Comparison of ENCODE assay signal across 22 cellular contexts in the genomic region with DNA sequence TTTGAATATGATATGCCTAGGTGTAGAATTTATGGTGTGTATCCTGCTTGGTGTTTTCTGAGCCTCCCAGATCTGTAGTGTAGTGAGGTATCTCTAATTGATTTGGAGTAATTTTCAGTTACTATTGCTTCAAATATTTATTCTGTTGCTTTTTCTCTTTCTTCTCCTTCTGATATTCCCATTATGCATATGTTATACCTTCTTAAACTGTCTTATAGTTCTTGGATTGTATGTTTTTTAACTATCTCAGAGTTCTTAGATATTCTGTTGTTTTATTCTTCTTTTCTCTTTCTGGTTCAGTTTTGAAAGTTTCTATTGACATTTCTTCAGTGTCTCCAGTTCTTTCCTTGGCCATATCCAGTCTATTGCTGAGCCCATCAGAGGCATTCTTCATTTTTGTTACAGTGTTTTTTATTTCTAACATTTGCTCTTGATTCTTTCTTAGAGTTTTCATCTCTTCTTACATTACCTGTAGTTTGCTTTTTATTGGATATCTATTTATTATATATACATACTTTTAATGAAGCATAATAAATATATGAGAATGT.
DNase-seq lines count a peak whose midpoint lies in the region; ATAC-seq, FAIRE-seq and TF ChIP-seq lines count a peak whose summit lies in the region.
"Had no signal": no experiment of that assay in that cellular context is flagged by ENCODE, and none has a peak within 500 bp of the region (broad histone marks: within the 10 kb centered on the region; RNA-seq: fewer than 3 reads in every experiment).

No MANE protein-coding gene starts in this region.

- H3K9me3 ChIP-seq in HEK293 (ENCODE audit: control insufficient read depth, insufficient read depth, low read depth, low read length) (no peaks in the 10 kb centered on the region), K562 (replicated peaks; ENCODE audit: control insufficient read depth, insufficient read depth, low read depth, low read length) (peaks cover 2% of the 10 kb centered on the region; the same call in 1 of the 2 replicates)

- TF ChIP-seq EP300 in K562 (IDR thresholded peaks at IDR 0.05; ENCODE audit: low read length) = no peak

- peaks cover 9 to 16% of the 10 kb centered on the region in 2 donors for H3K9me3 Mint-ChIP-seq in activated T-cell treated with anti-CD3 and anti-CD28 coated beads, Interleukin-2, amount 50 U/mL, for 72 hours

- no peaks in the 10 kb centered on the region for H3K9me1 ChIP-seq in K562 (ENCODE audit: control insufficient read depth, insufficient read depth, low read length)

- no peak overlapping the region for H3K9ac ChIP-seq in K562 (ENCODE audit: insufficient read depth in 1 of 2, low read depth in 2 of 2, low read length in 2 of 2)
- H3K9ac ChIP-seq: BLaER1 treated with 17β-estradiol and CSF1 and Interleukin-3, amounts not matched to agents 10 nM and 100 nM had no signal

- no peak for ATAC-seq in activated T-cell treated with anti-CD3 and anti-CD28 coated beads, Interleukin-2, amount 50 U/mL, for 72 hours (replicated peaks in 1 of 2)
- no peak for ATAC-seq in K562
- ATAC-seq: A549; CD8-positive, alpha-beta T cell; GM12878 had no signal

- no TSS peak for BruUV-seq in K562 (replicated peaks; lab: Mats Ljungman, UMichigan)

- H3K27ac Mint-ChIP-seq in activated T-cell treated with anti-CD3 and anti-CD28 coated beads, Interleukin-2, amount 50 U/mL, for 72 hours = peak overlapping the region; percentile 65
- H3K27ac Mint-ChIP-seq: B cell; CD4-positive, alpha-beta T cell; CD8-positive, alpha-beta T cell had no signal

- H3K4me3 ChIP-seq in HEK293 (ENCODE audit: low read depth, low read length) = no peak overlapping the region
- no peak overlapping the region for H3K4me3 ChIP-seq in K562
- H3K4me3 ChIP-seq: A549; BLaER1 treated with 17β-estradiol and CSF1 and Interleukin-3, amounts not matched to agents 10 nM and 100 nM; GM12878 had no signal

- in situ Hi-C loops in K562 (cut with MboI) = no loop called here

- peaks cover 17 to 22% of the 10 kb centered on the region in 2 donors for H3K36me3 Mint-ChIP-seq in activated T-cell treated with anti-CD3 and anti-CD28 coated beads, Interleukin-2, amount 50 U/mL, for 72 hours (ENCODE audit: insufficient read depth in 2 of 2)

- CTCF ChIA-PET in HEK293 (lab: Yijun Ruan, JAX) (no interaction called here), K562 (lab: Yijun Ruan, JAX; ENCODE audit: low intra/inter-chr PET ratio) (no interaction called here)

- H3K4me2 ChIP-seq in K562 (ENCODE audit: insufficient read depth, low read length) = no peak overlapping the region
- H3K4me2 ChIP-seq: A549; BLaER1 treated with 17β-estradiol and CSF1 and Interleukin-3, amounts not matched to agents 10 nM and 100 nM had no signal

- no peaks in the 10 kb centered on the region for H3K27me3 ChIP-seq in K562 (ENCODE audit: control insufficient read depth in 2 of 2, insufficient read depth in 2 of 2, low read length in 2 of 2)
- H3K27me3 ChIP-seq: BLaER1 treated with 17β-estradiol and CSF1 and Interleukin-3, amounts not matched to agents 10 nM and 100 nM had no signal

- H3K4me1 Mint-ChIP-seq in activated T-cell treated with anti-CD3 and anti-CD28 coated beads, Interleukin-2, amount 50 U/mL, for 72 hours (ENCODE audit: low read depth) = no peaks in the 10 kb centered on the region
- H3K4me1 Mint-ChIP-seq: B cell had no signal

- no peaks in the 10 kb centered on the region for H3K36me3 ChIP-seq in HEK293 (ENCODE audit: control insufficient read depth in 2 of 2, insufficient read depth in 1 of 2, low read length in 2 of 2)
- no peaks in the 10 kb centered on the region for H3K36me3 ChIP-seq in K562 (ENCODE audit: control insufficient read depth, insufficient read depth, low read length)

- no peaks in the 10 kb centered on the region for H4K20me1 ChIP-seq in K562 (replicated peaks; ENCODE audit: control insufficient read depth, insufficient read depth, low read length)
- H4K20me1 ChIP-seq: BLaER1 treated with 17β-estradiol and CSF1 and Interleukin-3, amounts not matched to agents 10 nM and 100 nM had no signal

- H3K79me2 ChIP-seq in K562 (ENCODE audit: control insufficient read depth, insufficient read depth, low read length) = no peaks in the 10 kb centered on the region

- no peaks in the 10 kb centered on the region for H3K4me1 ChIP-seq in HEK293 (ENCODE audit: control insufficient read depth, insufficient read depth, low read length)
- no peaks in the 10 kb centered on the region for H3K4me1 ChIP-seq in K562 (replicated peaks in 1 of 2; ENCODE audit: control insufficient read depth in 2 of 2, insufficient read depth in 2 of 2, low read length in 2 of 2)
- H3K4me1 ChIP-seq: A549; BLaER1 treated with 17β-estradiol and CSF1 and Interleukin-3, amounts not matched to agents 10 nM and 100 nM; Caco-2 had no signal

- H2AFZ ChIP-seq in K562 (ENCODE audit: low read depth, low read length) = no peak overlapping the region

- TF ChIP-seq CTCF in HEK293 (tag by site-specific recombination; IDR thresholded peaks at IDR 0.05) (no peak), K562 (IDR thresholded peaks at IDR 0.05 in 2 of 3, conservative IDR thresholded peaks at IDR 0.05 in 1 of 3; ENCODE audit: insufficient read depth in 2 of 3, low read depth in 1 of 3, low read length in 3 of 3) (no peak)

- intact Hi-C loops in K562 (cut with micrococcal nuclease) = no loop called here

- H3K4me3 Mint-ChIP-seq in activated T-cell treated with anti-CD3 and anti-CD28 coated beads, Interleukin-2, amount 50 U/mL, for 72 hours = no peak overlapping the region
- H3K4me3 Mint-ChIP-seq: B cell; CD4-positive, alpha-beta T cell; CD8-positive, alpha-beta T cell had no signal

- no peaks in the 10 kb centered on the region for H3K27me3 Mint-ChIP-seq in activated T-cell treated with anti-CD3 and anti-CD28 coated beads, Interleukin-2, amount 50 U/mL, for 72 hours (ENCODE audit: low read depth)
- H3K27me3 Mint-ChIP-seq: B cell; CD4-positive, alpha-beta T cell had no signal

- FAIRE-seq in K562 (lab: Jason Lieb, UNC) = no peak
- FAIRE-seq: A549, D721Med, G401.6, GM12878, GM12892, GM18507 had no signal

- no peak for DNase-seq in activated T-cell treated with anti-CD3 and anti-CD28 coated beads, Interleukin-2, amount 50 U/mL, for 72 hours
- no peak for DNase-seq in activated T-cell treated with anti-CD3 and anti-CD28 coated beads, Interleukin-2, amount 50 U/mL, for 1 hour
- DNase-seq in K562 (ENCODE audit: extremely low read depth in 1 of 4, low spot score in 3 of 4) = no peak
- DNase-seq in GF-D8 (lab: John Stamatoyannopoulos, UW) = no peak
- DNase-seq in NK-92 treated with Interleukin-12 subunit alpha and Interleukin-12 subunit beta, amount 100 ng/mL, for 24 hours (lab: John Stamatoyannopoulos, UW) = no peak
- DNase-seq: AML-193; Caco-2; Calu3; CD4-positive, alpha-beta T cell; CD8-positive, alpha-beta T cell; DMS79 treated with DMSO at 0.1 percent for 48 hours had no signal

- no peak overlapping the region for H3K27ac ChIP-seq in HEK293 (ENCODE audit: extremely low read depth, low read depth, low read length)
- H3K27ac ChIP-seq in K562 (ENCODE audit: extremely low read depth, low read depth, low read length) = no peak overlapping the region
- H3K27ac ChIP-seq: 22Rv1; A549; BLaER1 treated with 17β-estradiol and CSF1 and Interleukin-3, amounts not matched to agents 10 nM and 100 nM; C4-2B had no signal

- TF ChIP-seq POLR2A in K562 (conservative IDR thresholded peaks at IDR 0.05) = no peak

- no peak for TF ChIP-seq RAD21 in K562 (CRISPR knock-in tag; conservative IDR thresholded peaks at IDR 0.05 in 1 of 2, IDR thresholded peaks at IDR 0.05 in 1 of 2)

- POLR2A ChIA-PET in HEK293 (lab: Yijun Ruan, JAX) (no interaction called here), K562 (lab: Yijun Ruan, JAX) (no interaction called here)

TF ChIP-seq in HEK293, 187 proteins besides CTCF, POLR2A, EP300 and RAD21:
- TF ChIP-seq SETDB1 (IDR thresholded peaks at IDR 0.05; ENCODE audit: insufficient read length, low read length) (peak; percentile 20), ZNF791 (tag by site-specific recombination; IDR thresholded peaks at IDR 0.05) (no peak), ZNF133 (tag by site-specific recombination; IDR thresholded peaks at IDR 0.05) (peak; percentile 97)

TF ChIP-seq in K562, 482 proteins besides CTCF, POLR2A, EP300 and RAD21 (continues in another document):
- TF ChIP-seq JUND (IDR thresholded peaks at IDR 0.05; ENCODE audit: borderline replicate concordance, low read depth, low read length) (no peak), JUND (tag; IDR thresholded peaks at IDR 0.05; ENCODE audit: borderline replicate concordance, low read depth, low read length) (no peak), CBX3 (IDR thresholded peaks at IDR 0.05; ENCODE audit: borderline replicate concordance in 1 of 2, low read length in 2 of 2) (0 out of 3 replicates have a peak, but pooled peaks of 1 of the 2 experiments have one; percentile 50), ZNF444 (CRISPR knock-in tag; IDR thresholded peaks at IDR 0.05) (no peak), MEF2D (tag; conservative IDR thresholded peaks at IDR 0.05; ENCODE audit: low read depth) (no peak), E2F3 (CRISPR knock-in tag; IDR thresholded peaks at IDR 0.05) (no peak), RBM17 (IDR thresholded peaks at IDR 0.05; ENCODE audit: borderline replicate concordance, low read depth, low read length) (no peak), KDM5B (IDR thresholded peaks at IDR 0.05; ENCODE audit: insufficient replicate concordance, low read depth, low read length) (no peak), RB1 (IDR thresholded peaks at IDR 0.05; ENCODE audit: low read depth) (no peak), ZNF280B (CRISPR knock-in tag; IDR thresholded peaks at IDR 0.05) (peak; percentile 78; the same call in 1 of the 2 replicates)
- TF ChIP-seq, protein P1, sequence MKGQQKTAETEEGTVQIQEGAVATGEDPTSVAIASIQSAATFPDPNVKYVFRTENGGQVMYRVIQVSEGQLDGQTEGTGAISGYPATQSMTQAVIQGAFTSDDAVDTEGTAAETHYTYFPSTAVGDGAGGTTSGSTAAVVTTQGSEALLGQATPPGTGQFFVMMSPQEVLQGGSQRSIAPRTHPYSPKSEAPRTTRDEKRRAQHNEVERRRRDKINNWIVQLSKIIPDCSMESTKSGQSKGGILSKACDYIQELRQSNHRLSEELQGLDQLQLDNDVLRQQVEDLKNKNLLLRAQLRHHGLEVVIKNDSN (CRISPR knock-in tag; IDR thresholded peaks at IDR 0.05) = no peak
